Comparison of ENCODE assay signal across 24 cellular contexts in genomic region chr2:118340103-118340502, GRCh38.
"Had no signal": no experiment of that assay in that cellular context is flagged by ENCODE, and none has a peak within 500 bp of the region (broad histone marks: within the 10 kb centered on the region; RNA-seq: fewer than 3 reads in every experiment).

No MANE protein-coding gene starts in this region.

- H3K4me3 ChIP-seq: body of pancreas, MG63 had no signal

- H3K9me3 ChIP-seq: body of pancreas had no signal

- H3K36me3 ChIP-seq: MG63, WERI-Rb-1 had no signal

- DNase-seq: activated CD4-positive, alpha-beta T cell treated with anti-CD3 and anti-CD28 coated beads for 4 hours; activated CD8-positive, alpha-beta memory T cell treated with anti-CD3 and anti-CD28 coated beads, Interleukin-2, amount 50 U/mL, for 48 hours; activated CD8-positive, alpha-beta T cell treated with anti-CD3 and anti-CD28 coated beads, Interleukin-2, amount 10 ng/mL, durations not matched to agents 7 days and 5 days; activated naive CD4-positive, alpha-beta T cell treated with anti-CD3 and anti-CD28 coated beads, Interleukin-2, amount 50 U/mL, for 16 hours; activated naive CD8-positive, alpha-beta T cell treated with anti-CD3 and anti-CD28 coated beads, Interleukin-2, amount 10 ng/mL, durations not matched to agents 7 days and 5 days; activated T-cell treated with anti-CD3 and anti-CD28 coated beads, Interleukin-2, amount 50 U/mL, for 1 hour; aorta; body of pancreas; MG63; MV-4-11; NCI-H1105; NCI-H1436; NCI-H1930; NCI-H2171; NCI-H2227 treated with DMSO at 0.1 percent for 48 hours; NCI-H526; NCI-H82; SIG-M5; T-cell; T-helper 2 cell; T1000; WERI-Rb-1 had no signal

- H3K27ac ChIP-seq: body of pancreas, WERI-Rb-1 had no signal

- FAIRE-seq: TTC549 had no signal

- H3K27ac Mint-ChIP-seq: activated CD8-positive, alpha-beta T cell treated with anti-CD3 and anti-CD28 coated beads, Interleukin-2, amount 10 ng/mL, durations not matched to agents 7 days and 5 days; activated naive CD8-positive, alpha-beta T cell treated with anti-CD3 and anti-CD28 coated beads, Interleukin-2, amount 10 ng/mL, durations not matched to agents 7 days and 5 days; T-cell had no signal

- H3K4me3 Mint-ChIP-seq: activated CD8-positive, alpha-beta T cell treated with anti-CD3 and anti-CD28 coated beads, Interleukin-2, amount 10 ng/mL, durations not matched to agents 7 days and 5 days; activated naive CD8-positive, alpha-beta T cell treated with anti-CD3 and anti-CD28 coated beads, Interleukin-2, amount 10 ng/mL, durations not matched to agents 7 days and 5 days; central memory CD8-positive, alpha-beta T cell; T-cell had no signal

- H3K36me3 Mint-ChIP-seq: activated naive CD8-positive, alpha-beta T cell treated with anti-CD3 and anti-CD28 coated beads, Interleukin-2, amount 10 ng/mL, durations not matched to agents 7 days and 5 days; T-cell had no signal

- H3K4me1 ChIP-seq: body of pancreas had no signal

- H3K27me3 ChIP-seq: body of pancreas, MG63 had no signal

- H3K4me1 Mint-ChIP-seq: activated naive CD8-positive, alpha-beta T cell treated with anti-CD3 and anti-CD28 coated beads, Interleukin-2, amount 10 ng/mL, durations not matched to agents 7 days and 5 days; central memory CD8-positive, alpha-beta T cell; T-cell had no signal
